ENCODE assay signal across 11 cellular contexts in genomic region chr9:136297016-136297691, GRCh38. TPM values are rescaled to one million over a fixed set of nuclear protein-coding genes. Genes with fewer than 3 reads are reported as not detected.
DNase-seq lines count a peak whose midpoint lies in the region; ATAC-seq and TF ChIP-seq lines count a peak whose summit lies in the region.
"Had no signal": no experiment of that assay in that cellular context is flagged by ENCODE, and none has a peak within 500 bp of the region (broad histone marks: within the 10 kb centered on the region; RNA-seq: fewer than 3 reads in every experiment).

No MANE protein-coding gene starts in this region.

- peaks cover 33% of the 10 kb centered on the region for H3K27me3 ChIP-seq in left ventricle myocardium inferior (ENCODE audit: low read depth)

- H3K4me1 ChIP-seq in left ventricle myocardium inferior = no peaks in the 10 kb centered on the region

- TF ChIP-seq CTCF in left ventricle myocardium inferior (IDR thresholded peaks at IDR 0.05; ENCODE audit: borderline replicate concordance) (no peak), RWPE1 (conservative IDR thresholded peaks at IDR 0.05; ENCODE audit: low read depth) (no peak)

- DNase-seq in left ventricle myocardium superior (peak; percentile 26), left ventricle myocardium inferior (no peak), RWPE1 (ENCODE audit: low spot score) (peak; percentile 66), left colon (peak; percentile 81 to 84), ureter (ENCODE audit: low spot score) (peak; percentile 75), NCI-H82 treated with DMSO at 0.1 percent for 48 hours (lab: John Stamatoyannopoulos, UW; ENCODE audit: unreplicated experiment) (no peak), T-helper 9 cell (no peak)
- DNase-seq in activated CD8-positive, alpha-beta memory T cell treated with anti-CD3 and anti-CD28 coated beads, Interleukin-2, amount 50 U/mL, for 48 hours = no peak
- DNase-seq: anterior cingulate cortex, KG1, NCI-H82 had no signal

- H3K4me3 ChIP-seq in left ventricle myocardium inferior = no peak overlapping the region

- no peaks in the 10 kb centered on the region for H3K9me3 ChIP-seq in left ventricle myocardium inferior (replicated peaks)

- intact Hi-C loops in left ventricle myocardium superior (cut with micrococcal nuclease) (no loop called here), left ventricle myocardium inferior (cut with micrococcal nuclease) (no loop called here), left colon (cut with DNase I, micrococcal nuclease) (no loop called here)

- CTCF ChIA-PET in RWPE1 (lab: Yijun Ruan, JAX) = interaction anchor here (0.5 to 1.5 kb wide), 5 partner anchors 13 to 402 kb away, joined by 3 to 5 read pairs (median 4); no protein-coding TSS in a partner anchor

- H3K27ac ChIP-seq in left ventricle myocardium inferior (replicated peaks) (no peak overlapping the region), RWPE1 (peak overlapping the region; percentile 31)

- POLR2A ChIA-PET in RWPE1 (lab: Yijun Ruan, JAX; ENCODE audit: low non-redundant PET) = interaction anchor here (0.6 to 0.7 kb wide), 2 partner anchors 9 to 1274 kb away, joined by 3 read pairs; no protein-coding TSS in a partner anchor

- ATAC-seq in left ventricle myocardium superior (peak; percentile 28), left colon (peak; percentile 91)

- H3K36me3 ChIP-seq in left ventricle myocardium inferior = no peaks in the 10 kb centered on the region

RNA-seq across cellular contexts. Expression of gene CCDC187, which starts 6.7 kb away (rescaled TPM):
- total RNA-seq in left ventricle myocardium superior (not detected), left ventricle myocardium inferior (not detected), left colon (under 1 TPM; 0.52 to 0.67 TPM), ureter (9.0 TPM)

RNA-seq across cellular contexts. Expression of gene GPSM1, which starts 30.2 kb away (rescaled TPM):
- total RNA-seq in left ventricle myocardium superior (61.7 TPM), left ventricle myocardium inferior (69.0 TPM), left colon (1 to 10 TPM; 2.0 to 3.1 TPM), ureter (16.6 TPM)

RNA-seq across cellular contexts. Expression of gene QSOX2, which starts 51.5 kb away (rescaled TPM):
- total RNA-seq in left ventricle myocardium superior = 8.7 TPM
- total RNA-seq in left ventricle myocardium inferior = 8.0 TPM
- 1 to 10 TPM; 6.1 to 7.4 TPM for total RNA-seq in left colon
- 12.8 TPM for total RNA-seq in ureter

Comparison
In these comparisons a context has a peak if more than half of its experiments do, and no peak if none do; other contexts are left out.
1. DNase-seq: peak in left ventricle myocardium superior (single experiment), RWPE1 (single experiment), left colon (2 of 2) and ureter (single experiment); none in left ventricle myocardium inferior (single experiment), NCI-H82 treated with DMSO at 0.1 percent for 48 hours (single experiment), T-helper 9 cell (single experiment) and activated CD8-positive, alpha-beta memory T cell treated with anti-CD3 and anti-CD28 coated beads, Interleukin-2, amount 50 U/mL, for 48 hours (single experiment).